8 cellular contexts compared by ENCODE assay signal in genomic region chr10:72273410-72274212, GRCh38. TPM values are rescaled to one million over a fixed set of nuclear protein-coding genes. Genes with fewer than 3 reads are reported as not detected.
DNase-seq lines count a peak whose midpoint lies in the region; TF ChIP-seq lines count a peak whose summit lies in the region.

A gene with protein sequence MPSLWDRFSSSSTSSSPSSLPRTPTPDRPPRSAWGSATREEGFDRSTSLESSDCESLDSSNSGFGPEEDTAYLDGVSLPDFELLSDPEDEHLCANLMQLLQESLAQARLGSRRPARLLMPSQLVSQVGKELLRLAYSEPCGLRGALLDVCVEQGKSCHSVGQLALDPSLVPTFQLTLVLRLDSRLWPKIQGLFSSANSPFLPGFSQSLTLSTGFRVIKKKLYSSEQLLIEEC (plus strand): TSS chr10:72273924. CDS start chr10:72274217, 293 bp downstream.

- in situ Hi-C loops in HAP-1 (cut with MboI; ENCODE audit: low sequenced_read_pairs) = no loop called here

- H3K27ac ChIP-seq in MM.1S (ENCODE audit: low read length) = peak within 1 kb of the TSS; percentile 39; the same call in 1 of the 2 replicates
- H3K27ac ChIP-seq in neural cell (ENCODE audit: low read length) = peak within 1 kb of the TSS; percentile 94
- H3K27ac ChIP-seq in stomach = peak within 1 kb of the TSS; percentile 92 to 96 (median 95)

- H3K27me3 ChIP-seq in HAP-1 (ENCODE audit: low read depth) = no peaks in the 10 kb centered on the region
- H3K27me3 ChIP-seq in MM.1S (replicated peaks; ENCODE audit: insufficient read depth, low read length) = no peaks in the 10 kb centered on the region
- no peaks in the 10 kb centered on the region for H3K27me3 ChIP-seq in neural cell (ENCODE audit: insufficient read depth, low read depth, low read length)
- H3K27me3 ChIP-seq in stomach = no peaks in the 10 kb centered on the region

- H2AFZ ChIP-seq in MM.1S (ENCODE audit: low read length) (peak within 1 kb of the TSS; percentile 92), neural cell (ENCODE audit: low read depth, low read length) (peak within 1 kb of the TSS; percentile 80)

- no peaks in the 10 kb centered on the region for H3K9me2 ChIP-seq in MM.1S (replicated peaks; ENCODE audit: insufficient read depth, low read length)
- H3K9me2 ChIP-seq in neural cell (ENCODE audit: insufficient read depth, low read length) = no peaks in the 10 kb centered on the region

- H3K9ac ChIP-seq in ES-I3 (ENCODE audit: low read depth, low read length) (peak within 1 kb of the TSS; percentile 96), MM.1S (ENCODE audit: low read length) (peak within 1 kb of the TSS; percentile 76), neural cell (ENCODE audit: low read length) (peak within 1 kb of the TSS; percentile 85)

- TF ChIP-seq POLR2A in stomach (IDR thresholded peaks at IDR 0.05) = peak in 3 of 4 donors; percentile 93 to 100 (median 99)

- TF ChIP-seq EP300 in neural cell (conservative IDR thresholded peaks at IDR 0.05; ENCODE audit: poor library complexity, severe bottlenecking) = peak; percentile 86
- no peak for TF ChIP-seq EP300 in stomach (IDR thresholded peaks at IDR 0.05)

- DNase-seq in HAP-1 (ENCODE audit: low spot score in 2 of 2) = peak; percentile 98 to 99
- peak; percentile 99 for DNase-seq in MM.1S
- peak; percentile 90 for DNase-seq in SIG-M5 (lab: John Stamatoyannopoulos, UW)
- peak; percentile 95 for DNase-seq in activated gamma-delta T cell (lab: John Stamatoyannopoulos, UW)
- DNase-seq in fibroblast of the conjunctiva (ENCODE audit: low read depth) = peak; percentile 100
- DNase-seq in stomach = peak; percentile 100

- WGBS in stomach, 5 donors = 0 to 1% (median 0%) methylated on average over 41 to 67 of the region's 67 CpGs

- peak within 1 kb of the TSS; percentile 97 for H3K4me2 ChIP-seq in MM.1S (ENCODE audit: low read depth, low read length)
- peak within 1 kb of the TSS; percentile 97 for H3K4me2 ChIP-seq in neural cell (ENCODE audit: low read length)

- H3K4me3 ChIP-seq in HAP-1 = peak within 1 kb of the TSS; percentile 72
- H3K4me3 ChIP-seq in MM.1S (ENCODE audit: low read length) = peak within 1 kb of the TSS; percentile 85
- peak within 1 kb of the TSS; percentile 99 for H3K4me3 ChIP-seq in neural cell (ENCODE audit: low read length)
- peak within 1 kb of the TSS; percentile 69 to 96 (median 80) for H3K4me3 ChIP-seq in stomach

- H3K79me2 ChIP-seq in MM.1S (ENCODE audit: low read length) = peaks cover 14% of the 10 kb centered on the region
- peaks cover 20% of the 10 kb centered on the region for H3K79me2 ChIP-seq in neural cell (replicated peaks; ENCODE audit: insufficient read depth, low read length)

- H3F3A ChIP-seq in MM.1S (ENCODE audit: insufficient read depth, low read length) (peaks cover 22% of the 10 kb centered on the region), neural cell (ENCODE audit: insufficient read depth, low read length, poor library complexity, severe bottlenecking) (peaks cover 8% of the 10 kb centered on the region)

- no peaks in the 10 kb centered on the region for H4K20me1 ChIP-seq in MM.1S (ENCODE audit: insufficient read depth, low read length)
- H4K20me1 ChIP-seq in neural cell (ENCODE audit: insufficient read depth) = no peaks in the 10 kb centered on the region

- H3K9me3 ChIP-seq in ES-I3 (ENCODE audit: control insufficient read depth, insufficient read depth, low read length) (no peaks in the 10 kb centered on the region), HAP-1 (no peaks in the 10 kb centered on the region), MM.1S (replicated peaks; ENCODE audit: insufficient read depth, low read length) (no peaks in the 10 kb centered on the region), neural cell (ENCODE audit: low read length) (no peaks in the 10 kb centered on the region), stomach (no peaks in the 10 kb centered on the region)

- intact Hi-C loops in stomach (cut with DNase I; ENCODE audit: low total_unique reads) = no loop called here

- TF ChIP-seq RAD21 in neural cell (conservative IDR thresholded peaks at IDR 0.05) = peak; percentile 57

- H3K4me1 ChIP-seq in ES-I3 (ENCODE audit: insufficient read depth, low read length) = peaks cover 18% of the 10 kb centered on the region
- H3K4me1 ChIP-seq in HAP-1 = peaks cover 31% of the 10 kb centered on the region
- H3K4me1 ChIP-seq in MM.1S (ENCODE audit: low read length) = peaks cover 18% of the 10 kb centered on the region
- peaks cover 26 to 47% (median 37%) of the 10 kb centered on the region in 4 donors for H3K4me1 ChIP-seq in stomach

- TF ChIP-seq CTCF in MM.1S (IDR thresholded peaks at IDR 0.05; ENCODE audit: low read length) (no peak), neural cell (IDR thresholded peaks at IDR 0.05; ENCODE audit: poor library complexity, severe bottlenecking) (no peak), stomach (IDR thresholded peaks at IDR 0.05) (no peak)

- H3K36me3 ChIP-seq in ES-I3 (ENCODE audit: insufficient read depth, low read length) = peaks cover 15% of the 10 kb centered on the region
- H3K36me3 ChIP-seq in HAP-1 (replicated peaks) = peaks cover 19% of the 10 kb centered on the region
- H3K36me3 ChIP-seq in MM.1S (replicated peaks; ENCODE audit: insufficient read depth, low read length) = no peaks in the 10 kb centered on the region
- H3K36me3 ChIP-seq in neural cell (ENCODE audit: insufficient read depth, low read length) = no peaks in the 10 kb centered on the region
- peaks cover 15 to 26% (median 20%) of the 10 kb centered on the region in 4 donors for H3K36me3 ChIP-seq in stomach

TF ChIP-seq in neural cell, 6 proteins besides CTCF, POLR2A, EP300 and RAD21:
- TF ChIP-seq EZH2 (IDR thresholded peaks at IDR 0.05; ENCODE audit: borderline replicate concordance, insufficient read depth, low read length, poor library complexity, severe bottlenecking) (no peak), MXI1 (conservative IDR thresholded peaks at IDR 0.05; ENCODE audit: poor library complexity, severe bottlenecking) (peak; percentile 74), SMC3 (conservative IDR thresholded peaks at IDR 0.05; ENCODE audit: poor library complexity) (peak; percentile 60), REST (IDR thresholded peaks at IDR 0.05; ENCODE audit: borderline replicate concordance) (peak; percentile 81), TAF1 (IDR thresholded peaks at IDR 0.05; ENCODE audit: low read depth) (peak; percentile 87), POLR2AphosphoS5 (IDR thresholded peaks at IDR 0.05) (peak; percentile 98)

RNA-seq across cellular contexts. Expression of the gene that starts here (rescaled TPM):
- polyA plus RNA-seq in neural cell = 29.7 and 29.9 TPM in 2 replicates
- polyA minus RNA-seq in neural cell = 39.1 and 52.6 TPM in 2 replicates
- total RNA-seq in stomach = 100 to 1,000 TPM in 4 of 5 donors, 10 to 100 TPM in 1; 89.9 to 188 (median 154) TPM
- 100 to 1,000 TPM; 122 to 176 (median 170) TPM for polyA plus RNA-seq in stomach

Comparison
In these comparisons a context has a peak if more than half of its experiments do, and no peak if none do; other contexts are left out.
1. Peak in every context shown above with its lines: DNase-seq, H3K4me3 ChIP-seq and H3K27ac ChIP-seq.
2. H3K27ac ChIP-seq: peak in every context shown above with its lines; median percentile 95 in stomach; 94 in neural cell; 39 in MM.1S.